14 cellular contexts compared by ENCODE assay signal in the genomic region with DNA sequence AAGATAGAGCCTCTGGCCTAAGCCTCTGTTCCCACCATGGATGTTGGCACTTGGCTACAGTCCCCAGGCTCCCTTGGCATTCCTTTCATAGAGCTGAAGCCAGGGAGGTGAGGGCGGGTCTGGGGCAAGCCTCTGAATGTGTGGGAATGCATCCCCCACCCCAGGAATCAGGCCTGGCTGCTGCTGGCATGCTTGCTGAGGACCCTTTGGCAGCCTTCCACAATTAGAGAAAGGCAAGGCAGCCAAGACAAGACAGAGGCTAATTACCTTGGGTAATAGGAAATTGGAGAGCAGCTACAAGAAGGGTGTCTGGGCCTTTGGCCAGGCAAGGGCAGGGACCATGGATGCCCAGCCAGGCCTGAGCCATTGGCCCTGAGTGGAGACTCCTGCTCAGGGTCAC.
DNase-seq lines count a peak whose midpoint lies in the region; ATAC-seq and TF ChIP-seq lines count a peak whose summit lies in the region.
"Had no signal": no experiment of that assay in that cellular context is flagged by ENCODE, and none has a peak within 500 bp of the region (broad histone marks: within the 10 kb centered on the region; RNA-seq: fewer than 3 reads in every experiment).

No MANE protein-coding gene starts in this region.

- ATAC-seq in HG03196 (IDR thresholded peaks at IDR 0.05; ENCODE audit: unreplicated experiment) (no peak), HG03442 (IDR thresholded peaks at IDR 0.05; ENCODE audit: unreplicated experiment) (no peak)
- ATAC-seq: body of pancreas, mucosa of descending colon had no signal

- no peak overlapping the region for H3K4me3 ChIP-seq in retinal pigment epithelial cell (ENCODE audit: low read length)
- H3K4me3 ChIP-seq: body of pancreas, mucosa of descending colon had no signal

- TF ChIP-seq CTCF in retinal pigment epithelial cell (conservative IDR thresholded peaks at IDR 0.05; ENCODE audit: low read depth, low read length): no peak

- no peak for TF ChIP-seq RAD21 in Ishikawa (IDR thresholded peaks at IDR 0.05; ENCODE audit: low read depth)

- no peak for TF ChIP-seq EP300 in Ishikawa (IDR thresholded peaks at IDR 0.05; ENCODE audit: borderline replicate concordance)

- DNase-seq in NCI-H69 (lab: John Stamatoyannopoulos, UW): peak; percentile 34
- peak in 29 of 51 donors; percentile 3 to 74 (median 22) for DNase-seq in hypothalamus (lab: John Stamatoyannopoulos, UW)
- DNase-seq in retinal pigment epithelial cell (ENCODE audit: low read depth): peak; percentile 76
- DNase-seq in activated CD4-positive, alpha-beta T cell treated with anti-CD3 and anti-CD28 coated beads, Interleukin-2, amount 50 U/mL, for 1 hour: no peak
- DNase-seq: activated CD4-positive, alpha-beta memory T cell treated with anti-CD3 and anti-CD28 coated beads, Interleukin-2, amount 10 ng/mL, durations not matched to agents 7 days and 5 days; CD4-positive, CD25-positive, alpha-beta regulatory T cell; mucosa of descending colon; NCI-H526 treated with DMSO at 0.1 percent for 48 hours; stimulated activated CD4-positive, alpha-beta T cell treated with anti-CD3 and anti-CD28 coated beads, Interleukin-2, amount 100 ng/mL, for 48 hours; T1000 had no signal

TF ChIP-seq in Ishikawa, 13 proteins besides CTCF, POLR2A, EP300 and RAD21:
- no peak for TF ChIP-seq TCF12 (IDR thresholded peaks at IDR 0.05; ENCODE audit: low read depth)
- no peak for TF ChIP-seq TAF1 (IDR thresholded peaks at IDR 0.05; ENCODE audit: low read depth)
- TF ChIP-seq CREB1 (IDR thresholded peaks at IDR 0.05; ENCODE audit: low read depth): no peak
- peak; percentile 49; the same call in 1 of the 2 replicates for TF ChIP-seq NFIC (IDR thresholded peaks at IDR 0.05)
- TF ChIP-seq, protein P1, sequence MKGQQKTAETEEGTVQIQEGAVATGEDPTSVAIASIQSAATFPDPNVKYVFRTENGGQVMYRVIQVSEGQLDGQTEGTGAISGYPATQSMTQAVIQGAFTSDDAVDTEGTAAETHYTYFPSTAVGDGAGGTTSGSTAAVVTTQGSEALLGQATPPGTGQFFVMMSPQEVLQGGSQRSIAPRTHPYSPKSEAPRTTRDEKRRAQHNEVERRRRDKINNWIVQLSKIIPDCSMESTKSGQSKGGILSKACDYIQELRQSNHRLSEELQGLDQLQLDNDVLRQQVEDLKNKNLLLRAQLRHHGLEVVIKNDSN (IDR thresholded peaks at IDR 0.05): no peak
- TF ChIP-seq, protein P2, sequence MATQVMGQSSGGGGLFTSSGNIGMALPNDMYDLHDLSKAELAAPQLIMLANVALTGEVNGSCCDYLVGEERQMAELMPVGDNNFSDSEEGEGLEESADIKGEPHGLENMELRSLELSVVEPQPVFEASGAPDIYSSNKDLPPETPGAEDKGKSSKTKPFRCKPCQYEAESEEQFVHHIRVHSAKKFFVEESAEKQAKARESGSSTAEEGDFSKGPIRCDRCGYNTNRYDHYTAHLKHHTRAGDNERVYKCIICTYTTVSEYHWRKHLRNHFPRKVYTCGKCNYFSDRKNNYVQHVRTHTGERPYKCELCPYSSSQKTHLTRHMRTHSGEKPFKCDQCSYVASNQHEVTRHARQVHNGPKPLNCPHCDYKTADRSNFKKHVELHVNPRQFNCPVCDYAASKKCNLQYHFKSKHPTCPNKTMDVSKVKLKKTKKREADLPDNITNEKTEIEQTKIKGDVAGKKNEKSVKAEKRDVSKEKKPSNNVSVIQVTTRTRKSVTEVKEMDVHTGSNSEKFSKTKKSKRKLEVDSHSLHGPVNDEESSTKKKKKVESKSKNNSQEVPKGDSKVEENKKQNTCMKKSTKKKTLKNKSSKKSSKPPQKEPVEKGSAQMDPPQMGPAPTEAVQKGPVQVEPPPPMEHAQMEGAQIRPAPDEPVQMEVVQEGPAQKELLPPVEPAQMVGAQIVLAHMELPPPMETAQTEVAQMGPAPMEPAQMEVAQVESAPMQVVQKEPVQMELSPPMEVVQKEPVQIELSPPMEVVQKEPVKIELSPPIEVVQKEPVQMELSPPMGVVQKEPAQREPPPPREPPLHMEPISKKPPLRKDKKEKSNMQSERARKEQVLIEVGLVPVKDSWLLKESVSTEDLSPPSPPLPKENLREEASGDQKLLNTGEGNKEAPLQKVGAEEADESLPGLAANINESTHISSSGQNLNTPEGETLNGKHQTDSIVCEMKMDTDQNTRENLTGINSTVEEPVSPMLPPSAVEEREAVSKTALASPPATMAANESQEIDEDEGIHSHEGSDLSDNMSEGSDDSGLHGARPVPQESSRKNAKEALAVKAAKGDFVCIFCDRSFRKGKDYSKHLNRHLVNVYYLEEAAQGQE (IDR thresholded peaks at IDR 0.05; ENCODE audit: low read depth): no peak
- TF ChIP-seq ZBTB7A (IDR thresholded peaks at IDR 0.05; ENCODE audit: low read depth): no peak
- no peak for TF ChIP-seq EGR1 (IDR thresholded peaks at IDR 0.05)
- TF ChIP-seq TEAD4 (IDR thresholded peaks at IDR 0.05): peak; percentile 52; the same call in 1 of the 2 replicates
- no peak for TF ChIP-seq CEBPB (IDR thresholded peaks at IDR 0.05)
- no peak for TF ChIP-seq MAX (IDR thresholded peaks at IDR 0.05)
- TF ChIP-seq FOXM1 (IDR thresholded peaks at IDR 0.05; ENCODE audit: borderline replicate concordance, low read depth): no peak
- no peak for TF ChIP-seq YY1 (IDR thresholded peaks at IDR 0.05; ENCODE audit: low read depth)
